In genomic region chr21:42850463-42850862, GRCh38 we compare ENCODE assay signal across 1 cellular context.
TF ChIP-seq lines count a peak whose summit lies in the region.

No MANE protein-coding gene starts in this region.

TF ChIP-seq in HCT116, 20 proteins besides CTCF, POLR2A, EP300 and RAD21 (continued from another document):
- TF ChIP-seq REST (IDR thresholded peaks at IDR 0.05; ENCODE audit: low read depth) = no peak
- TF ChIP-seq EZH2 (IDR thresholded peaks at IDR 0.05) = no peak
- no peak for TF ChIP-seq ZBTB33 (IDR thresholded peaks at IDR 0.05; ENCODE audit: extremely low read depth, insufficient replicate concordance, low read length)
- TF ChIP-seq SRF (IDR thresholded peaks at IDR 0.05; ENCODE audit: low read depth) = no peak
- no peak for TF ChIP-seq ELF1 (IDR thresholded peaks at IDR 0.05; ENCODE audit: borderline replicate concordance, low read depth)
- no peak for TF ChIP-seq SIN3A (IDR thresholded peaks at IDR 0.05; ENCODE audit: low read depth)
- no peak for TF ChIP-seq ZNF274 (IDR thresholded peaks at IDR 0.05; ENCODE audit: low read depth, low read length)
